ENCODE assay signal across 8 cellular contexts in the genomic region with DNA sequence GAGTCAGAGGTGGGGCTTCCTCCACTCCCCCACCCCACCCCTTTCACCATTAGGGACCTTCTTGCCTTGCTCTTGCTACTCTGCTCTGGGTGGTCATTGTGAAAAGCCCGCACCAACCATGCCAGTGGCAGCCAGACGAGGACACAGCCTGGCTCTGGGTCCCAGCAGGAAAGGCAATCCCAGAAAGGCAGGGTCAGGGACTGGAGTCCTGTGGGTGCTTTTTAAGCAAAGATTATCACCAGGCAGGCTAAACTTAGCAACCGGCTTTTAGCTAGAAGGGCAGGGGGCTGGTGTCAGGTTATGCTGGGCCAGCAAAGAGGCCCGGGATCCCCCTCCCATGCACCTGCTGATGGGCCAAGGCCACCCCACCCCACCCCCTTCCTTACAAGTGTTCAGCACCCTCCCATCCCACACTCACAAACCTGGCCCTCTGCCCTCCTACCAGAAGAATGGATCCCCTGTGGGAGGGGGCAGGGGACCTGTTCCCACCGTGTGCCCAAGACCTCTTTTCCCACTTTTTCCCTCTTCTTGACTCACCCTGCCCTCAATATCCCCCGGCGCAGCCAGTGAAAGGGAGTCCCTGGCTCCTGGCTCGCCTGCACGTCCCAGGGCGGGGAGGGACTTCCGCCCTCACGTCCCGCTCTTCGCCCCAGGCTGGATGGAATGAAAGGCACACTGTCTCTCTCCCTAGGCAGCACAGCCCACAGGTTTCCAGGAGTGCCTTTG.
DNase-seq lines count a peak whose midpoint lies in the region; ATAC-seq and TF ChIP-seq lines count a peak whose summit lies in the region.

No MANE protein-coding gene starts in this region.

- peak; percentile 71 for DNase-seq in LoVo (ENCODE audit: low spot score)
- peak; percentile 36 to 83 for DNase-seq in SW 1271 (lab: John Stamatoyannopoulos, UW)
- DNase-seq in kidney glomerular epithelial cell (lab: John Stamatoyannopoulos, UW) = peak; percentile 42
- DNase-seq in stimulated activated CD4-positive, alpha-beta T cell treated with anti-CD3 and anti-CD28 coated beads, Interleukin-15, amount 100 ng/mL, for 24 hours = peak; percentile 78
- DNase-seq in HPDE6-E6E7 (ENCODE audit: extremely low spot score) = no peak

- H3K9me2 ChIP-seq in DOHH2 (replicated peaks; ENCODE audit: control insufficient read depth, low read length) = no peaks in the 10 kb centered on the region

- H3K27ac ChIP-seq in DOHH2 (ENCODE audit: low read depth, low read length) = peak overlapping the region; percentile 97
- H3K27ac ChIP-seq in cingulate gyrus (ENCODE audit: low read depth, low read length) = peak overlapping the region; percentile 98

- peaks cover 13% of the 10 kb centered on the region for H4K20me1 ChIP-seq in DOHH2 (ENCODE audit: control insufficient read depth, insufficient read depth, low read depth, low read length)

- peak; percentile 12 for ATAC-seq in GM21529 (IDR thresholded peaks at IDR 0.05; ENCODE audit: unreplicated experiment)

- peaks cover 49% of the 10 kb centered on the region for H3K4me1 ChIP-seq in DOHH2 (ENCODE audit: control insufficient read depth, low read length)

- peak overlapping the region; percentile 89 for H3K4me2 ChIP-seq in DOHH2 (ENCODE audit: low read length)

- H3F3A ChIP-seq in DOHH2 (ENCODE audit: control insufficient read depth, insufficient read depth) = peaks cover 69% of the 10 kb centered on the region

- H3K4me3 ChIP-seq in DOHH2 (ENCODE audit: low read length) = peak overlapping the region; percentile 88

- peaks cover 96% of the 10 kb centered on the region for H3K36me3 ChIP-seq in DOHH2 (ENCODE audit: control insufficient read depth, low read length)

- H3K27me3 ChIP-seq in DOHH2 (ENCODE audit: control insufficient read depth, low read length) = no peaks in the 10 kb centered on the region

- no peaks in the 10 kb centered on the region for H3K9me3 ChIP-seq in DOHH2 (ENCODE audit: control insufficient read depth, insufficient read depth, low read length)

- H3K79me2 ChIP-seq in DOHH2 (ENCODE audit: control insufficient read depth, low read length) = peaks cover 54% of the 10 kb centered on the region

- no peak for TF ChIP-seq CTCF in DOHH2 (IDR thresholded peaks at IDR 0.05; ENCODE audit: low read depth, low read length, poor library complexity, severe bottlenecking)
